In genomic region chr1:174000274-174000852, GRCh38 we compare ENCODE assay signal across 1 cellular context.
TF ChIP-seq lines count a peak whose summit lies in the region.

No MANE protein-coding gene starts in this region.

TF ChIP-seq in K562, 482 proteins besides CTCF, POLR2A, EP300 and RAD21 (continued from another document):
- TF ChIP-seq, protein P1, sequence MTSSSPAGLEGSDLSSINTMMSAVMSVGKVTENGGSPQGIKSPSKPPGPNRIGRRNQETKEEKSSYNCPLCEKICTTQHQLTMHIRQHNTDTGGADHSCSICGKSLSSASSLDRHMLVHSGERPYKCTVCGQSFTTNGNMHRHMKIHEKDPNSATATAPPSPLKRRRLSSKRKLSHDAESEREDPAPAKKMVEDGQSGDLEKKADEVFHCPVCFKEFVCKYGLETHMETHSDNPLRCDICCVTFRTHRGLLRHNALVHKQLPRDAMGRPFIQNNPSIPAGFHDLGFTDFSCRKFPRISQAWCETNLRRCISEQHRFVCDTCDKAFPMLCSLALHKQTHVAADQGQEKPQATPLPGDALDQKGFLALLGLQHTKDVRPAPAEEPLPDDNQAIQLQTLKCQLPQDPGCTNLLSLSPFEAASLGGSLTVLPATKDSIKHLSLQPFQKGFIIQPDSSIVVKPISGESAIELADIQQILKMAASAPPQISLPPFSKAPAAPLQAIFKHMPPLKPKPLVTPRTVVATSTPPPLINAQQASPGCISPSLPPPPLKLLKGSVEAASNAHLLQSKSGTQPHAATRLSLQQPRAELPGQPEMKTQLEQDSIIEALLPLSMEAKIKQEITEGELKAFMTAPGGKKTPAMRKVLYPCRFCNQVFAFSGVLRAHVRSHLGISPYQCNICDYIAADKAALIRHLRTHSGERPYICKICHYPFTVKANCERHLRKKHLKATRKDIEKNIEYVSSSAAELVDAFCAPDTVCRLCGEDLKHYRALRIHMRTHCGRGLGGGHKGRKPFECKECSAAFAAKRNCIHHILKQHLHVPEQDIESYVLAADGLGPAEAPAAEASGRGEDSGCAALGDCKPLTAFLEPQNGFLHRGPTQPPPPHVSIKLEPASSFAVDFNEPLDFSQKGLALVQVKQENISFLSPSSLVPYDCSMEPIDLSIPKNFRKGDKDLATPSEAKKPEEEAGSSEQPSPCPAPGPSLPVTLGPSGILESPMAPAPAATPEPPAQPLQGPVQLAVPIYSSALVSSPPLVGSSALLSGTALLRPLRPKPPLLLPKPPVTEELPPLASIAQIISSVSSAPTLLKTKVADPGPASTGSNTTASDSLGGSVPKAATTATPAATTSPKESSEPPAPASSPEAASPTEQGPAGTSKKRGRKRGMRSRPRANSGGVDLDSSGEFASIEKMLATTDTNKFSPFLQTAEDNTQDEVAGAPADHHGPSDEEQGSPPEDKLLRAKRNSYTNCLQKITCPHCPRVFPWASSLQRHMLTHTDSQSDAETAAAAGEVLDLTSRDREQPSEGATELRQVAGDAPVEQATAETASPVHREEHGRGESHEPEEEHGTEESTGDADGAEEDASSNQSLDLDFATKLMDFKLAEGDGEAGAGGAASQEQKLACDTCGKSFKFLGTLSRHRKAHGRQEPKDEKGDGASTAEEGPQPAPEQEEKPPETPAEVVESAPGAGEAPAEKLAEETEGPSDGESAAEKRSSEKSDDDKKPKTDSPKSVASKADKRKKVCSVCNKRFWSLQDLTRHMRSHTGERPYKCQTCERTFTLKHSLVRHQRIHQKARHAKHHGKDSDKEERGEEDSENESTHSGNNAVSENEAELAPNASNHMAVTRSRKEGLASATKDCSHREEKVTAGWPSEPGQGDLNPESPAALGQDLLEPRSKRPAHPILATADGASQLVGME (CRISPR knock-in tag; IDR thresholded peaks at IDR 0.05), result no peak
- no peak for TF ChIP-seq RBM22 (IDR thresholded peaks at IDR 0.05; ENCODE audit: low read depth, low read length, poor library complexity, severe bottlenecking)
- no peak for TF ChIP-seq MAFF (IDR thresholded peaks at IDR 0.05; ENCODE audit: low read length)
- no peak for TF ChIP-seq SP1 (CRISPR knock-in tag; IDR thresholded peaks at IDR 0.05)
- TF ChIP-seq ZNF184 (CRISPR knock-in tag; IDR thresholded peaks at IDR 0.05), result no peak
- no peak for TF ChIP-seq NR2C2 (CRISPR knock-in tag; IDR thresholded peaks at IDR 0.05)
- no peak for TF ChIP-seq NR2C2 (tag; IDR thresholded peaks at IDR 0.05)
- TF ChIP-seq ZNF174 (CRISPR knock-in tag; IDR thresholded peaks at IDR 0.05), result no peak
- TF ChIP-seq NR2C1 (IDR thresholded peaks at IDR 0.05), result no peak
- no peak for TF ChIP-seq NR2C1 (tag; IDR thresholded peaks at IDR 0.05)
- no peak for TF ChIP-seq ARID3B (CRISPR knock-in tag; IDR thresholded peaks at IDR 0.05; ENCODE audit: borderline replicate concordance)
